ENCODE assay signal across 1 cellular context in the genomic region with DNA sequence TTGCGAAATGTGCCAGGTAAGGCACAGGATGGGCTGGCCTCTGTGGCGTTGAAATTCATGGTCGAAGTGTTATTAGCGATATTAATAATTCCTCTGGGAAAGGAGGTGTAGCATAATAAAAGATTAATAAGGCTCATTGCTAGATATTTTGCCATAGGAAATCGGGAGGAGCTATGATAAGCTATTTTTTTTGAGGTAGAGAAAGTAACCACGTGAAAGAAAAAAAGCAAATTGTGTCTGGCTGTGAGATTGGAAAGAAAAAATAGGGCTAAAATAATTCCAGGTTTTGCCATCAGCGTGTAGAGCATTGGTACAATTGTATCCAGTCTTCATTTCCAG.
TF ChIP-seq lines count a peak whose summit lies in the region.

No MANE protein-coding gene starts in this region.

TF ChIP-seq in HepG2, 621 proteins besides CTCF, POLR2A, EP300 and RAD21 (continued from another document):
- TF ChIP-seq, protein P1, sequence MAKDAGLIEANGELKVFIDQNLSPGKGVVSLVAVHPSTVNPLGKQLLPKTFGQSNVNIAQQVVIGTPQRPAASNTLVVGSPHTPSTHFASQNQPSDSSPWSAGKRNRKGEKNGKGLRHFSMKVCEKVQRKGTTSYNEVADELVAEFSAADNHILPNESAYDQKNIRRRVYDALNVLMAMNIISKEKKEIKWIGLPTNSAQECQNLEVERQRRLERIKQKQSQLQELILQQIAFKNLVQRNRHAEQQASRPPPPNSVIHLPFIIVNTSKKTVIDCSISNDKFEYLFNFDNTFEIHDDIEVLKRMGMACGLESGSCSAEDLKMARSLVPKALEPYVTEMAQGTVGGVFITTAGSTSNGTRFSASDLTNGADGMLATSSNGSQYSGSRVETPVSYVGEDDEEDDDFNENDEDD (CRISPR knock-in tag; IDR thresholded peaks at IDR 0.05; ENCODE audit: borderline replicate concordance) = no peak
- TF ChIP-seq ZNF101 (CRISPR knock-in tag; IDR thresholded peaks at IDR 0.05; ENCODE audit: borderline replicate concordance, low read depth) = no peak
- TF ChIP-seq, protein P2, sequence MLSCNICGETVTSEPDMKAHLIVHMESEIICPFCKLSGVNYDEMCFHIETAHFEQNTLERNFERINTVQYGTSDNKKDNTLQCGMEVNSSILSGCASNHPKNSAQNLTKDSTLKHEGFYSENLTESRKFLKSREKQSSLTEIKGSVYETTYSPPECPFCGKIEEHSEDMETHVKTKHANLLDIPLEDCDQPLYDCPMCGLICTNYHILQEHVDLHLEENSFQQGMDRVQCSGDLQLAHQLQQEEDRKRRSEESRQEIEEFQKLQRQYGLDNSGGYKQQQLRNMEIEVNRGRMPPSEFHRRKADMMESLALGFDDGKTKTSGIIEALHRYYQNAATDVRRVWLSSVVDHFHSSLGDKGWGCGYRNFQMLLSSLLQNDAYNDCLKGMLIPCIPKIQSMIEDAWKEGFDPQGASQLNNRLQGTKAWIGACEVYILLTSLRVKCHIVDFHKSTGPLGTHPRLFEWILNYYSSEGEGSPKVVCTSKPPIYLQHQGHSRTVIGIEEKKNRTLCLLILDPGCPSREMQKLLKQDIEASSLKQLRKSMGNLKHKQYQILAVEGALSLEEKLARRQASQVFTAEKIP (CRISPR knock-in tag; IDR thresholded peaks at IDR 0.05; ENCODE audit: borderline replicate concordance) = no peak
- no peak for TF ChIP-seq RARA (CRISPR knock-in tag; IDR thresholded peaks at IDR 0.05)
- TF ChIP-seq CEBPG (CRISPR knock-in tag; IDR thresholded peaks at IDR 0.05) = 0 out of 2 replicates have a peak, but pooled peaks have one; percentile 20
- no peak for TF ChIP-seq FOSL2 (CRISPR knock-in tag; IDR thresholded peaks at IDR 0.05)
- TF ChIP-seq, protein P3, sequence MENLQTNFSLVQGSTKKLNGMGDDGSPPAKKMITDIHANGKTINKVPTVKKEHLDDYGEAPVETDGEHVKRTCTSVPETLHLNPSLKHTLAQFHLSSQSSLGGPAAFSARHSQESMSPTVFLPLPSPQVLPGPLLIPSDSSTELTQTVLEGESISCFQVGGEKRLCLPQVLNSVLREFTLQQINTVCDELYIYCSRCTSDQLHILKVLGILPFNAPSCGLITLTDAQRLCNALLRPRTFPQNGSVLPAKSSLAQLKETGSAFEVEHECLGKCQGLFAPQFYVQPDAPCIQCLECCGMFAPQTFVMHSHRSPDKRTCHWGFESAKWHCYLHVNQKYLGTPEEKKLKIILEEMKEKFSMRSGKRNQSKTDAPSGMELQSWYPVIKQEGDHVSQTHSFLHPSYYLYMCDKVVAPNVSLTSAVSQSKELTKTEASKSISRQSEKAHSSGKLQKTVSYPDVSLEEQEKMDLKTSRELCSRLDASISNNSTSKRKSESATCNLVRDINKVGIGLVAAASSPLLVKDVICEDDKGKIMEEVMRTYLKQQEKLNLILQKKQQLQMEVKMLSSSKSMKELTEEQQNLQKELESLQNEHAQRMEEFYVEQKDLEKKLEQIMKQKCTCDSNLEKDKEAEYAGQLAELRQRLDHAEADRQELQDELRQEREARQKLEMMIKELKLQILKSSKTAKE (CRISPR knock-in tag; IDR thresholded peaks at IDR 0.05; ENCODE audit: borderline replicate concordance) = no peak
- TF ChIP-seq, protein P4, sequence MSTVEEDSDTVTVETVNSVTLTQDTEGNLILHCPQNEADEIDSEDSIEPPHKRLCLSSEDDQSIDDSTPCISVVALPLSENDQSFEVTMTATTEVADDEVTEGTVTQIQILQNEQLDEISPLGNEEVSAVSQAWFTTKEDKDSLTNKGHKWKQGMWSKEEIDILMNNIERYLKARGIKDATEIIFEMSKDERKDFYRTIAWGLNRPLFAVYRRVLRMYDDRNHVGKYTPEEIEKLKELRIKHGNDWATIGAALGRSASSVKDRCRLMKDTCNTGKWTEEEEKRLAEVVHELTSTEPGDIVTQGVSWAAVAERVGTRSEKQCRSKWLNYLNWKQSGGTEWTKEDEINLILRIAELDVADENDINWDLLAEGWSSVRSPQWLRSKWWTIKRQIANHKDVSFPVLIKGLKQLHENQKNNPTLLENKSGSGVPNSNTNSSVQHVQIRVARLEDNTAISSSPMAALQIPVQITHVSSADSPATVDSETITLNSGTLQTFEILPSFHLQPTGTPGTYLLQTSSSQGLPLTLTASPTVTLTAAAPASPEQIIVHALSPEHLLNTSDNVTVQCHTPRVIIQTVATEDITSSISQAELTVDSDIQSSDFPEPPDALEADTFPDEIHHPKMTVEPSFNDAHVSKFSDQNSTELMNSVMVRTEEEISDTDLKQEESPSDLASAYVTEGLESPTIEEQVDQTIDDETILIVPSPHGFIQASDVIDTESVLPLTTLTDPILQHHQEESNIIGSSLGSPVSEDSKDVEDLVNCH (CRISPR knock-in tag; IDR thresholded peaks at IDR 0.05) = no peak
- TF ChIP-seq, protein P5, sequence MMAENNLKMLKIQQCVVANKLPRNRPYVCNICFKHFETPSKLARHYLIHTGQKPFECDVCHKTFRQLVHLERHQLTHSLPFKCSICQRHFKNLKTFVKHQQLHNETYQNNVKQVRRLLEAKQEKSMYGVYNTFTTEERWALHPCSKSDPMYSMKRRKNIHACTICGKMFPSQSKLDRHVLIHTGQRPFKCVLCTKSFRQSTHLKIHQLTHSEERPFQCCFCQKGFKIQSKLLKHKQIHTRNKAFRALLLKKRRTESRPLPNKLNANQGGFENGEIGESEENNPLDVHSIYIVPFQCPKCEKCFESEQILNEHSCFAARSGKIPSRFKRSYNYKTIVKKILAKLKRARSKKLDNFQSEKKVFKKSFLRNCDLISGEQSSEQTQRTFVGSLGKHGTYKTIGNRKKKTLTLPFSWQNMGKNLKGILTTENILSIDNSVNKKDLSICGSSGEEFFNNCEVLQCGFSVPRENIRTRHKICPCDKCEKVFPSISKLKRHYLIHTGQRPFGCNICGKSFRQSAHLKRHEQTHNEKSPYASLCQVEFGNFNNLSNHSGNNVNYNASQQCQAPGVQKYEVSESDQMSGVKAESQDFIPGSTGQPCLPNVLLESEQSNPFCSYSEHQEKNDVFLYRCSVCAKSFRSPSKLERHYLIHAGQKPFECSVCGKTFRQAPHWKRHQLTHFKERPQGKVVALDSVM (CRISPR knock-in tag; IDR thresholded peaks at IDR 0.05) = no peak
